2 cellular contexts compared by ENCODE assay signal in genomic region chr17:63633742-63634141, GRCh38.
TF ChIP-seq lines count a peak whose summit lies in the region.

No MANE protein-coding gene starts in this region.

TF ChIP-seq in liver, 16 proteins besides CTCF, POLR2A, EP300 and RAD21:
- TF ChIP-seq FOXA2 (IDR thresholded peaks at IDR 0.05) (no peak), JUND (IDR thresholded peaks at IDR 0.05) (no peak), MAX (IDR thresholded peaks at IDR 0.05) (no peak), GABPA (IDR thresholded peaks at IDR 0.05 in 1 of 2, conservative IDR thresholded peaks at IDR 0.05 in 1 of 2) (no peak), EGR1 (IDR thresholded peaks at IDR 0.05; ENCODE audit: low read depth in 2 of 2) (no peak), HNF4G (IDR thresholded peaks at IDR 0.05) (no peak), ATF3 (IDR thresholded peaks at IDR 0.05) (no peak), REST (IDR thresholded peaks at IDR 0.05) (no peak)

TF ChIP-seq in HepG2, 621 proteins besides CTCF, POLR2A, EP300 and RAD21:
- TF ChIP-seq ZBTB38 (CRISPR knock-in tag; IDR thresholded peaks at IDR 0.05) (no peak), HNF1A (IDR thresholded peaks at IDR 0.05; ENCODE audit: low read depth) (no peak), HNF1A (CRISPR knock-in tag; IDR thresholded peaks at IDR 0.05; ENCODE audit: borderline replicate concordance) (no peak), POLR2G (IDR thresholded peaks at IDR 0.05; ENCODE audit: low read depth, low read length) (no peak), HNRNPLL (IDR thresholded peaks at IDR 0.05; ENCODE audit: low read depth, low read length, poor library complexity, severe bottlenecking) (no peak)
TF ChIP-seq in HepG2: peak in this region for 0.
